Comparison of ENCODE assay signal across 16 cellular contexts in the genomic region with DNA sequence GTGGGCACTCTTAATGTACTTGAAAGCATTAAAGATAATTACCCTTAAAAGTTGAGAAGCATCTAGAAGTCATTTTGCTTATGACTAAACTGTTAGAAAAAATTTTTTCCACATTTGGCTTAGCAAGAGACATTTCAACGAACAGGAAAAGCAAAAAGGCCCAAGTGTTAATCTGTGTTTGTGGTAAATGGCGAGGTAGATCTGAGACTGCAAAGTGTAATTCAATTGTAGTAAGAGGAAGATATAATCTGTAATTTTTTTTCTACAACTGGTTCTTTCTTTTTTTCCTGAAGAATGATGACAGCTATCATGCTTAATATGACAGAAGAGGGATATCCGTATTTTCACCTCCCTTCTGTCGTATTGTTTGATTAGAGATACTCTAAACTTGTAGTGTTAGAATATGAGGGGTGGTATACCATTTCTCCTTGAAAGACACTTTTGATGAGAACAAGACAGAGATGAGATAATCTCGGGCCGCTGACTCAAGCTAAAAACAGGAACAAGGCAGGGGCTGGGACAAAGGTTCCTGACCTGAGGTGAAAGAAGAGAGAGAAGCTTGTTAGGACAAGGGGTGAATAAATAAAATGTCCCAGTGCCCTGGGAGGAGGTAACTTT.
"Had no signal": no experiment of that assay in that cellular context is flagged by ENCODE, and none has a peak within 500 bp of the region (broad histone marks: within the 10 kb centered on the region; RNA-seq: fewer than 3 reads in every experiment).

No MANE protein-coding gene starts in this region.

- H3K9me3 Mint-ChIP-seq: activated naive CD8-positive, alpha-beta T cell treated with anti-CD3 and anti-CD28 coated beads for 36 hours had no signal

- H3K4me1 Mint-ChIP-seq: T-helper 17 cell had no signal

- DNase-seq: activated CD4-positive, alpha-beta T cell treated with anti-CD3 and anti-CD28 coated beads, Interleukin-2, amount 50 U/mL, for 1 hour; activated naive CD8-positive, alpha-beta T cell treated with anti-CD3 and anti-CD28 coated beads for 36 hours; amygdala; body of pancreas; central memory CD4-positive, alpha-beta T cell; hippocampal formation; kidney; left lung; mesenchymal stem cell; pancreas; stimulated activated CD4-positive, alpha-beta T cell treated with anti-CD3 and anti-CD28 coated beads, Interleukin-1b, Interleukin-23, amount 100 ng/mL, for 48 hours; T-helper 17 cell had no signal

- H3K4me1 ChIP-seq: left lung had no signal

- H3K36me3 Mint-ChIP-seq: activated naive CD8-positive, alpha-beta T cell treated with anti-CD3 and anti-CD28 coated beads for 36 hours had no signal

- H3K27me3 ChIP-seq: body of pancreas, esophagus muscularis mucosa, left lung, pancreas had no signal

- H3K9me3 ChIP-seq: body of pancreas, esophagus muscularis mucosa, left lung, pancreas had no signal

- H3K4me3 ChIP-seq: body of pancreas, coronary artery, esophagus muscularis mucosa, left lung, pancreas had no signal

- H3K4me3 Mint-ChIP-seq: activated naive CD8-positive, alpha-beta T cell treated with anti-CD3 and anti-CD28 coated beads for 36 hours; activated T-helper 1 cell treated with anti-CD3 and anti-CD28 coated beads, Interleukin-12 subunit alpha, Interleukin-12 subunit beta, Interleukin-2, Interleukin-4 antibody, amounts not matched to agents 30 ng/mL and 10 ng/mL and 1 ng/mL, durations not matched to agents 14 hours and 24 hours and 36 hours; T-helper 17 cell had no signal

- H3K27me3 Mint-ChIP-seq: T-helper 17 cell had no signal

- H3K36me3 ChIP-seq: esophagus muscularis mucosa, left lung, pancreas had no signal

- ATAC-seq: activated CD4-positive, CD25-positive, alpha-beta regulatory T cell treated with anti-CD3 and anti-CD28 coated beads, Interleukin-2, amount 50 U/mL, for 24 hours; body of pancreas; left lung; pancreas; T-helper 17 cell had no signal

- H3K27ac Mint-ChIP-seq: activated naive CD8-positive, alpha-beta T cell treated with anti-CD3 and anti-CD28 coated beads for 36 hours; activated T-helper 1 cell treated with anti-CD3 and anti-CD28 coated beads, Interleukin-12 subunit alpha, Interleukin-12 subunit beta, Interleukin-2, Interleukin-4 antibody, amounts not matched to agents 30 ng/mL and 10 ng/mL and 1 ng/mL, durations not matched to agents 14 hours and 24 hours and 36 hours; T-helper 17 cell had no signal
